In the genomic region with DNA sequence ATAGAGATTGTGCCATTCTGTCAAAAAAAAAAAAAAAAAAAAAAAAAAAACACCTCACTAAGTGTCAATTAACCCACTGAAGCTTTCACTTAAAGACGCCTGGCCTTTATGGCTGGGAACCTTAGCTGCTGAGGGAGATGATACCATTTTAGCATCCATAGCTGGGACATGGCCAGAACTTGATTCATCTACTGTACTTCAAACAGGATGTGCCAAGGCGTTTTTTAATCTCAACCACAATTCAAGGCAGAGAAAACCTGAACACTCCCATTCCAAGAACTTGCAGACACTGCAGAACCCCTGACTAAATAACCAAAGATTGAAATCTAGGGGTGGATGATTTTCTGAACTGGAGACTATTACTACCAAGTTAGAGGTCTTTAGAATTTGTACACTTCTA, we compare ENCODE assay signal across 22 cellular contexts.
"Had no signal": no experiment of that assay in that cellular context is flagged by ENCODE, and none has a peak within 500 bp of the region (broad histone marks: within the 10 kb centered on the region; RNA-seq: fewer than 3 reads in every experiment).

No MANE protein-coding gene starts in this region.

- ATAC-seq: effector memory CD8-positive, alpha-beta T cell; esophagus mucosa; foreskin keratinocyte; gastroesophageal sphincter; heart left ventricle; left cardiac atrium; left lung; left ventricle myocardium superior; lower lobe of right lung; mucosa of descending colon had no signal

- DNase-seq: colonic mucosa; cortex of kidney; effector CD8-positive, alpha-beta T cell; effector memory CD8-positive, alpha-beta T cell; endodermal cell; erythroblast; esophagus squamous epithelium; foreskin keratinocyte; heart left ventricle; hypothalamus; immature natural killer cell; left cardiac atrium; left lung; left ventricle myocardium superior; lower lobe of right lung; mesenchymal stem cell; mucosa of descending colon; naive B cell had no signal

- H3K4me2 ChIP-seq: hepatocyte had no signal

- H2AFZ ChIP-seq: hepatocyte had no signal

- H3K79me2 ChIP-seq: hepatocyte had no signal

- H3K9me3 ChIP-seq: colonic mucosa, esophagus squamous epithelium, lower lobe of right lung, mucosa of descending colon had no signal

- H3K4me1 ChIP-seq: colonic mucosa, esophagus squamous epithelium, foreskin keratinocyte, gastroesophageal sphincter, heart left ventricle, left lung, lower lobe of right lung had no signal

- H3K27me3 ChIP-seq: colonic mucosa, esophagus squamous epithelium, gastroesophageal sphincter, heart left ventricle, hepatocyte, left lung had no signal

- H3K36me3 ChIP-seq: colonic mucosa, esophagus squamous epithelium, gastroesophageal sphincter, heart left ventricle, left lung, lower lobe of right lung had no signal

- H3K27ac ChIP-seq: colonic mucosa, epithelial cell of prostate, esophagus squamous epithelium, foreskin keratinocyte, gastroesophageal sphincter, heart left ventricle, hepatocyte, left lung, lower lobe of right lung had no signal

- H3K4me3 ChIP-seq: colonic mucosa, esophagus squamous epithelium, gastroesophageal sphincter, heart left ventricle, hepatocyte, left lung, lower lobe of right lung, mucosa of descending colon had no signal
